ENCODE assay signal across 8 cellular contexts in the genomic region with DNA sequence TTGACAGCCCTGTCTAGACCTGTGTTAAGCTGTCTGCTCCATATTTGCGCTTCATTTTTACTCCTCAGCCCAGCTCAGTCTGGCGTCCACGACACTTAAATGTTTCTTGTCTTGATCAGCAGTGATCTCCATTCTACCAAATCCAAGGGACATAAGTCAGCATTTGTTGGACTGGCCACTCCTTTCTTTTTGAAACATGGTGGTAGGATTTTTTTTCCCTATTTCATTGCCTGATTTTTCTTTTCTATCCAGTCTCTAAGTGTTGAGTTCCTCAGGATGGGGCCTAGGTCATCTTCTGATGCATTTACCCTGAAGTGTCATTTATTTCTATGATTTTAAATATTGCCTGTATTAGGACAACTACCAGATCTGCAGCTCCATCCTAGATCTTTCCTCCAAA. TPM values are rescaled to one million over a fixed set of nuclear protein-coding genes. Genes with fewer than 3 reads are reported as not detected.
DNase-seq lines count a peak whose midpoint lies in the region; ATAC-seq and TF ChIP-seq lines count a peak whose summit lies in the region.

No MANE protein-coding gene starts in this region.

- H3K4me3 Mint-ChIP-seq in natural killer cell = peak overlapping the region; percentile 85

- H3K36me3 Mint-ChIP-seq in natural killer cell = no peaks in the 10 kb centered on the region

- H3K4me3 ChIP-seq in AG10803 (ENCODE audit: low read length) = peak overlapping the region; percentile 86
- H3K4me3 ChIP-seq in colonic mucosa = peak overlapping the region; percentile 74

- intact Hi-C loops in colonic mucosa (cut with DNase I) (loop anchor here (10.0 kb wide), 1 partner anchor 254 kb away; the partner anchor contains the start of gene HDAC10), natural killer cell (cut with micrococcal nuclease) (loop anchor here (1.0 to 5.0 kb wide), 5 partner anchors 16 to 112 kb away; partner anchors contain the start of genes CHKB, SCO2 and SYCE3)

- peaks cover 16% of the 10 kb centered on the region for H3K4me1 ChIP-seq in colonic mucosa

- ATAC-seq in natural killer cell (no peak), HG03108 (IDR thresholded peaks at IDR 0.05; ENCODE audit: unreplicated experiment) (no peak)
- ATAC-seq in activated CD4-positive, CD25-positive, alpha-beta regulatory T cell treated with anti-CD3 and anti-CD28 coated beads, Interleukin-2, amount 50 U/mL, for 24 hours = no peak

- no peaks in the 10 kb centered on the region for H3K9me3 Mint-ChIP-seq in natural killer cell

- H3K27ac ChIP-seq in KOPT-K1 (ENCODE audit: low read depth, low read length, poor library complexity, severe bottlenecking) (peak overlapping the region; percentile 94), colonic mucosa (peak overlapping the region; percentile 72)

- H3K36me3 ChIP-seq in KOPT-K1 (ENCODE audit: insufficient read depth, low read length) = peaks cover 50% of the 10 kb centered on the region
- H3K36me3 ChIP-seq in colonic mucosa = peaks cover 9% of the 10 kb centered on the region

- peaks cover 20 to 31% of the 10 kb centered on the region in 2 donors for H3K4me1 Mint-ChIP-seq in natural killer cell

- H3K27me3 ChIP-seq in colonic mucosa = no peaks in the 10 kb centered on the region

- peak overlapping the region; percentile 72 to 75 for H3K9ac ChIP-seq in colonic mucosa (ENCODE audit: low read depth in 2 of 2, low read length in 2 of 2)

- H3K27ac Mint-ChIP-seq in natural killer cell = peak overlapping the region; percentile 87 to 96

- DNase-seq in AG10803 (ENCODE audit: low read depth) (no peak), colonic mucosa (no peak), natural killer cell (no peak), cortex of kidney (lab: John Stamatoyannopoulos, UW) (no peak), SW480 (ENCODE audit: low spot score) (no peak)

- no peaks in the 10 kb centered on the region for H3K27me3 Mint-ChIP-seq in natural killer cell (ENCODE audit: low read depth in 2 of 2)

- TF ChIP-seq CTCF in AG10803 (conservative IDR thresholded peaks at IDR 0.05; ENCODE audit: low read length) = no peak
- TF ChIP-seq CTCF in colonic mucosa (IDR thresholded peaks at IDR 0.05) = no peak
- no peak for TF ChIP-seq CTCF in natural killer cell (IDR thresholded peaks at IDR 0.05)

- no peaks in the 10 kb centered on the region for H3K9me3 ChIP-seq in KOPT-K1 (ENCODE audit: insufficient read depth, low read length, poor library complexity, severe bottlenecking)
- no peaks in the 10 kb centered on the region for H3K9me3 ChIP-seq in colonic mucosa

RNA-seq across cellular contexts. Expression of gene NCAPH2, which starts 0.9 kb away (rescaled TPM):
- total RNA-seq in colonic mucosa = 10 to 100 TPM; 27.4 to 71.5 TPM
- total RNA-seq in natural killer cell = 100 to 1,000 TPM in 2 of 3 donors, 10 to 100 TPM in 1; 94.5 to 106 (median 104) TPM

RNA-seq across cellular contexts. Expression of gene LMF2, which starts 1.4 kb away (rescaled TPM):
- total RNA-seq in colonic mucosa (10 to 100 TPM; 51.1 to 60.0 TPM), natural killer cell (100 to 1,000 TPM; 114 to 129 (median 122) TPM)

RNA-seq across cellular contexts. Expression of gene SCO2, which starts 16.5 kb away (rescaled TPM):
- total RNA-seq in colonic mucosa = 1 to 10 TPM; 1.8 to 5.8 TPM
- total RNA-seq in natural killer cell = 10 to 100 TPM in 1 of 3 donors, 1 to 10 TPM in 2; 2.8 to 13.5 (median 8.4) TPM

RNA-seq across cellular contexts. Expression of gene TYMP, which starts 20.9 kb away (rescaled TPM):
- total RNA-seq in colonic mucosa (10 to 100 TPM; 22.6 to 28.0 TPM), natural killer cell (10 to 100 TPM; 17.7 to 44.6 (median 32.4) TPM)

RNA-seq across cellular contexts. Expression of gene MIOX, which starts 22.2 kb away (rescaled TPM):
- total RNA-seq in colonic mucosa (not detected), natural killer cell (under 1 TPM in 1 of 3 donors, not detected in 2; 0.23 TPM)
